ENCODE assay signal across 21 cellular contexts in the genomic region with DNA sequence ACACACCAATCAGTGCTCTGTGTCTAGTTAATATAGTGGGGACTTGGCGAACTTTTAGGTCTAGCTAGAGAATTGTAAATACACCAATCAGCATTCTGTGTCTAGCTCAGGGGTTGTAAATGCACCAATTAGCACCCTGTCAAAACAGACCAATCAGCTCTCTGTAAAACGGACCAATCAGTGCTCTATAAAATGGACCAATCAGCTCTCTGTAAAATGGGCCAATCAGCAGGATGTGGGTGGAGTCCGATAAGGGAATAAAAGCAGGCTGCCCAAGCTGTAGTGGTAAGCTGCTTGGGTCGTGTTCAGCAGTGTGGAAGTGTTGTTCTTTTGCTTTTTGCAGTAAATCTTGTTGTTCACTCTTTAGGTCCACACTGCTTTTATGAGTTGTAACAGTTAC.
"Had no signal": no experiment of that assay in that cellular context is flagged by ENCODE, and none has a peak within 500 bp of the region (broad histone marks: within the 10 kb centered on the region; RNA-seq: fewer than 3 reads in every experiment).

No MANE protein-coding gene starts in this region.

- H3K27ac ChIP-seq: foreskin keratinocyte, neural progenitor cell, tibial nerve had no signal

- H3K9me3 Mint-ChIP-seq: activated CD4-positive, alpha-beta T cell treated with anti-CD3 and anti-CD28 coated beads, Interleukin-2, amount 10 ng/mL, durations not matched to agents 7 days and 5 days; brain; dendritic cell treated with granulocyte-macrophage colony-stimulating factor and Interleukin-4, amounts not matched to agents 40 ng/mL and 50 ng/mL, for 4 days; stimulated activated effector memory CD8-positive, alpha-beta T cell treated with anti-CD3 and anti-CD28 coated beads, Interleukin-12 subunit alpha, Interleukin-12 subunit beta, amount 100 ng/mL, for 72 hours; stimulated activated naive CD8-positive, alpha-beta T cell treated with anti-CD3 and anti-CD28 coated beads, Interleukin-15, amount 100 ng/mL, for 72 hours had no signal

- FAIRE-seq: endometrium, keratinocyte, small intestine had no signal

- H3K4me2 ChIP-seq: neural progenitor cell had no signal

- H3K4me3 ChIP-seq: neural progenitor cell, tibial nerve had no signal

- H3K36me3 ChIP-seq: neural progenitor cell, tibial nerve had no signal

- DNase-seq: activated CD4-positive, alpha-beta T cell treated with anti-CD3 and anti-CD28 coated beads, Interleukin-2, amount 10 ng/mL, durations not matched to agents 7 days and 5 days; activated CD8-positive, alpha-beta T cell treated with anti-CD3 and anti-CD28 coated beads, Interleukin-2, amount 10 ng/mL, durations not matched to agents 7 days and 5 days; activated gamma-delta T cell treated with Interleukin-2 at 50 U/mL for 16 hours; aorta; effector CD4-positive, alpha-beta T cell; foreskin keratinocyte; left colon; mesenchymal stem cell; naive B cell; small intestine; stimulated activated CD4-positive, alpha-beta T cell treated with anti-CD3 and anti-CD28 coated beads, Interleukin-2, amount 100 ng/mL, for 24 hours; stimulated activated naive CD8-positive, alpha-beta T cell treated with anti-CD3 and anti-CD28 coated beads, Interleukin-15, amount 100 ng/mL, for 72 hours had no signal

- H2AFZ ChIP-seq: neural progenitor cell had no signal

- H3K9ac ChIP-seq: neural progenitor cell had no signal

- H3K27me3 ChIP-seq: tibial nerve had no signal

- H3K4me3 Mint-ChIP-seq: activated CD4-positive, alpha-beta T cell treated with anti-CD3 and anti-CD28 coated beads, Interleukin-2, amount 10 ng/mL, durations not matched to agents 7 days and 5 days; activated CD8-positive, alpha-beta T cell treated with anti-CD3 and anti-CD28 coated beads, Interleukin-2, amount 10 ng/mL, durations not matched to agents 7 days and 5 days; dendritic cell treated with granulocyte-macrophage colony-stimulating factor and Interleukin-4, amounts not matched to agents 40 ng/mL and 50 ng/mL, for 4 days; neural progenitor cell; stimulated activated effector memory CD8-positive, alpha-beta T cell treated with anti-CD3 and anti-CD28 coated beads, Interleukin-12 subunit alpha, Interleukin-12 subunit beta, amount 100 ng/mL, for 72 hours; stimulated activated naive CD8-positive, alpha-beta T cell treated with anti-CD3 and anti-CD28 coated beads, Interleukin-15, amount 100 ng/mL, for 72 hours had no signal

- H3K4me1 ChIP-seq: foreskin keratinocyte had no signal

- H3K27ac Mint-ChIP-seq: activated CD4-positive, alpha-beta T cell treated with anti-CD3 and anti-CD28 coated beads, Interleukin-2, amount 10 ng/mL, durations not matched to agents 7 days and 5 days; activated CD8-positive, alpha-beta T cell treated with anti-CD3 and anti-CD28 coated beads, Interleukin-2, amount 10 ng/mL, durations not matched to agents 7 days and 5 days; activated naive CD4-positive, alpha-beta T cell treated with anti-CD3 and anti-CD28 coated beads, Interleukin-2, amount 50 U/mL, for 72 hours; brain; dendritic cell treated with granulocyte-macrophage colony-stimulating factor and Interleukin-4, amounts not matched to agents 40 ng/mL and 50 ng/mL, for 4 days; naive B cell; neural progenitor cell; stimulated activated effector memory CD8-positive, alpha-beta T cell treated with anti-CD3 and anti-CD28 coated beads, Interleukin-12 subunit alpha, Interleukin-12 subunit beta, amount 100 ng/mL, for 72 hours; stimulated activated naive CD8-positive, alpha-beta T cell treated with anti-CD3 and anti-CD28 coated beads, Interleukin-15, amount 100 ng/mL, for 72 hours had no signal

- H3K36me3 Mint-ChIP-seq: brain; naive B cell; neural progenitor cell; stimulated activated effector memory CD8-positive, alpha-beta T cell treated with anti-CD3 and anti-CD28 coated beads, Interleukin-12 subunit alpha, Interleukin-12 subunit beta, amount 100 ng/mL, for 72 hours had no signal

- H3K9me3 ChIP-seq: tibial nerve had no signal

- ATAC-seq: activated CD8-positive, alpha-beta T cell treated with anti-CD3 and anti-CD28 coated beads, Interleukin-2, amount 10 ng/mL, durations not matched to agents 7 days and 5 days; activated naive CD4-positive, alpha-beta T cell treated with anti-CD3 and anti-CD28 coated beads, Interleukin-2, amount 50 U/mL, for 72 hours; foreskin keratinocyte; left colon; sciatic nerve; stimulated activated effector memory CD8-positive, alpha-beta T cell treated with anti-CD3 and anti-CD28 coated beads, Interleukin-12 subunit alpha, Interleukin-12 subunit beta, amount 100 ng/mL, for 72 hours; stimulated activated naive CD8-positive, alpha-beta T cell treated with anti-CD3 and anti-CD28 coated beads, Interleukin-15, amount 100 ng/mL, for 72 hours had no signal

- H3K27me3 Mint-ChIP-seq: dendritic cell treated with granulocyte-macrophage colony-stimulating factor and Interleukin-4, amounts not matched to agents 40 ng/mL and 50 ng/mL, for 4 days had no signal
